In the genomic region with DNA sequence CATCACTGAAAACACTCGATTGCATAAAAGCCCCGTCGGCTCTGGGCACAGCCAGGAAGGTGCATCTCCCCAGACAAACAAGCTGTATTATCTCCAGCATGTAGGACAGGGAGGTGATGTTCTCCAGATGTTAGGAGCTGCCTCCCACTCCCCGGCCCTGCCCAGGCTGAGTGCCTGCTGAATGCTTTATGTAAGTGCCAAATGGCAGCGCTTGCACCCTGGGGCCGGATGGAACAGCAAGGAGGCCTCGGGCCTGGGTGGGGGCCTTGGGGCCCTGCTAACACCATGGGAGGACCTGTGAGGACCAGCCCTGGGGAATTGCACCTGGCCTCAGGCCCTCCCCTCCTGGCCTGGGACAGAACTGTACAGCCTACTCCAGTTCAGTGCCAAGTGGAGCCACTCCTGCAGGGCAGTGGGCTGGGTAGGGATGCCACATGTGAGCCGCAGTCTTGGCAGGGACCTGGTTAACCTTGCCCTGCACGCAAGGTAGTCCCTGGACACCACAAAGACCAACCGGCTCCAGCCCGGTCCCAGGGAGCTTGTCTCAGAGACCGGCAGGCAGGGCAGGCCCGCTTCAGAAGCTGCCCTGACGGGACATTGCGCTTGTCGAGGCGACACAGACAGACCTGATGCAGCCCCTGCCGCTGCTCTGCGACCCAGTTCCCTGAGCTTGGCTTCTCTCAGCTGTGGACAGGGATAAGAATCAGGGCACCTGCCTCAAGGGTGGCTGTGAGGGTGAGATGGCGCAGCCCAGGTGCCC, we compare ENCODE assay signal across 28 cellular contexts. TPM values are rescaled to one million over a fixed set of nuclear protein-coding genes. Genes with fewer than 3 reads are reported as not detected.
DNase-seq lines count a peak whose midpoint lies in the region; ATAC-seq, FAIRE-seq and TF ChIP-seq lines count a peak whose summit lies in the region.
"Had no signal": no experiment of that assay in that cellular context is flagged by ENCODE, and none has a peak within 500 bp of the region (broad histone marks: within the 10 kb centered on the region; RNA-seq: fewer than 3 reads in every experiment).

No MANE protein-coding gene starts in this region.

- no peak overlapping the region for H3K27ac Mint-ChIP-seq in activated naive CD8-positive, alpha-beta T cell treated with anti-CD3 and anti-CD28 coated beads, Interleukin-2, amount 50 U/mL, for 24 hours
- H3K27ac Mint-ChIP-seq: CD4-positive, alpha-beta memory T cell had no signal

- no peak for ATAC-seq in body of pancreas
- no peak for ATAC-seq in activated naive CD8-positive, alpha-beta T cell treated with anti-CD3 and anti-CD28 coated beads, Interleukin-2, amount 50 U/mL, for 24 hours

- WGBS in body of pancreas, 2 donors: 78 to 80% methylated on average over 7 to 20 of the region's 20 CpGs
- 72% methylated on average over 20 of the region's 20 CpGs for WGBS in liver
- WGBS in spleen, 5 donors: 78 to 93% (median 86%) methylated on average over 6 to 20 of the region's 20 CpGs

- no peaks in the 10 kb centered on the region for H3K36me3 Mint-ChIP-seq in activated naive CD8-positive, alpha-beta T cell treated with anti-CD3 and anti-CD28 coated beads, Interleukin-2, amount 50 U/mL, for 24 hours (ENCODE audit: low read depth)
- H3K36me3 Mint-ChIP-seq: CD4-positive, alpha-beta memory T cell had no signal

- H3K4me1 ChIP-seq in body of pancreas (peaks cover 74% of the 10 kb centered on the region), liver (ENCODE audit: control insufficient read depth in 4 of 4, insufficient read depth in 4 of 4, low read length in 3 of 4) (peaks cover 31 to 58% (median 46%) of the 10 kb centered on the region in 4 donors), spleen (peaks cover 26 to 90% (median 56%) of the 10 kb centered on the region in 6 donors)

- intact Hi-C loops in body of pancreas (cut with DNase I) (no loop called here), spleen (cut with DNase I; ENCODE audit: low total_unique reads) (no loop called here)

- no peak for TF ChIP-seq CTCF in body of pancreas (IDR thresholded peaks at IDR 0.05)
- TF ChIP-seq CTCF in liver (IDR thresholded peaks at IDR 0.05; ENCODE audit: low read depth, low read length, missing input control): no peak
- TF ChIP-seq CTCF in spleen (IDR thresholded peaks at IDR 0.05 in 8 of 11, conservative IDR thresholded peaks at IDR 0.05 in 3 of 11): no peak

- TF ChIP-seq RAD21 in liver (IDR thresholded peaks at IDR 0.05): no peak

- H3K9ac ChIP-seq in liver (ENCODE audit: low read depth in 1 of 2, low read length in 2 of 2): no peak overlapping the region

- H3K4me3 ChIP-seq in body of pancreas (no peak overlapping the region), liver (ENCODE audit: low read depth in 1 of 3, low read length in 3 of 3) (no peak overlapping the region), spleen (no peak overlapping the region)
- H3K4me3 ChIP-seq: ascending aorta, PC-9, thoracic aorta had no signal

- no peaks in the 10 kb centered on the region for H3K27me3 Mint-ChIP-seq in activated naive CD8-positive, alpha-beta T cell treated with anti-CD3 and anti-CD28 coated beads, Interleukin-2, amount 50 U/mL, for 24 hours

- DNase-seq in SK-N-DZ (ENCODE audit: low spot score): peak; percentile 49
- peak in 1 of 4 donors; percentile 36 for DNase-seq in body of pancreas
- no peak for DNase-seq in spleen
- DNase-seq in frontal cortex (ENCODE audit: low spot score in 2 of 2): no peak
- DNase-seq in SIG-M5 (lab: John Stamatoyannopoulos, UW): no peak
- DNase-seq in activated naive CD8-positive, alpha-beta T cell treated with anti-CD3 and anti-CD28 coated beads, Interleukin-2, amount 50 U/mL, for 24 hours: no peak
- DNase-seq: activated CD4-positive, CD25-positive, alpha-beta regulatory T cell treated with anti-CD3 and anti-CD28 coated beads, Interleukin-2, amount 50 U/mL, for 72 hours; activated T-cell treated with anti-CD3 and anti-CD28 coated beads, Interleukin-2, amount 50 U/mL, for 1 hour; CD4-positive, alpha-beta memory T cell; effector CD8-positive, alpha-beta T cell; erythroblast; HCEC 1CT; NCI-H187; NCI-H524 treated with DMSO at 0.1 percent for 48 hours; NK-92 treated with Interleukin-12 subunit alpha and Interleukin-12 subunit beta, amount 100 ng/mL, for 24 hours; PC-9; stimulated activated CD4-positive, alpha-beta T cell treated with anti-CD3 and anti-CD28 coated beads, Interleukin-4, amount 100 ng/mL, for 4 hours; stimulated activated naive CD4-positive, alpha-beta T cell had no signal

- H3K9me3 ChIP-seq in body of pancreas: no peaks in the 10 kb centered on the region
- H3K9me3 ChIP-seq in liver (ENCODE audit: control insufficient read depth in 4 of 4, low read length in 3 of 4): no peaks in the 10 kb centered on the region
- H3K9me3 ChIP-seq in spleen: no peaks in the 10 kb centered on the region
- H3K9me3 ChIP-seq: ascending aorta, thoracic aorta had no signal

- H3K9me3 Mint-ChIP-seq in activated naive CD8-positive, alpha-beta T cell treated with anti-CD3 and anti-CD28 coated beads, Interleukin-2, amount 50 U/mL, for 24 hours: no peaks in the 10 kb centered on the region
- H3K9me3 Mint-ChIP-seq: CD4-positive, alpha-beta memory T cell had no signal

- no peaks in the 10 kb centered on the region for H3K36me3 ChIP-seq in body of pancreas (replicated peaks in 1 of 2; ENCODE audit: insufficient read depth in 1 of 2, low read depth in 2 of 2)
- no peaks in the 10 kb centered on the region for H3K36me3 ChIP-seq in liver (ENCODE audit: control insufficient read depth in 4 of 4, insufficient read depth in 3 of 4, low read depth in 1 of 4, low read length in 3 of 4)
- no peaks in the 10 kb centered on the region for H3K36me3 ChIP-seq in spleen
- H3K36me3 ChIP-seq: ascending aorta, thoracic aorta had no signal

- FAIRE-seq in frontal cortex (lab: Jason Lieb, UNC): no peak
- FAIRE-seq: islet of Langerhans, TTC549 had no signal

- no peaks in the 10 kb centered on the region for H3K27me3 ChIP-seq in body of pancreas
- H3K27me3 ChIP-seq in liver (ENCODE audit: control insufficient read depth in 4 of 4, insufficient read depth in 4 of 4, low read length in 3 of 4): no peaks in the 10 kb centered on the region
- H3K27me3 ChIP-seq in spleen (replicated peaks in 1 of 7): peaks cover 0 to 31% (median 5%) of the 10 kb centered on the region in 7 donors
- H3K27me3 ChIP-seq: ascending aorta had no signal

- H3K27ac ChIP-seq in body of pancreas: peak overlapping the region in 3 of 4 donors; percentile 88 to 97 (median 94)
- peak overlapping the region in 1 of 2 donors; percentile 93 for H3K27ac ChIP-seq in liver (ENCODE audit: low read depth in 1 of 2, low read length in 2 of 2)
- H3K27ac ChIP-seq in spleen: peak overlapping the region in 6 of 8 donors; percentile 53 to 86 (median 84)
- H3K27ac ChIP-seq: ascending aorta, HL-60, PC-9, thoracic aorta had no signal

- no peak overlapping the region for H3K4me3 Mint-ChIP-seq in activated naive CD8-positive, alpha-beta T cell treated with anti-CD3 and anti-CD28 coated beads, Interleukin-2, amount 50 U/mL, for 24 hours
- H3K4me3 Mint-ChIP-seq: CD4-positive, alpha-beta memory T cell had no signal

- TF ChIP-seq POLR2A in body of pancreas (IDR thresholded peaks at IDR 0.05) (no peak), spleen (IDR thresholded peaks at IDR 0.05) (no peak)

- H3K4me1 Mint-ChIP-seq in activated naive CD8-positive, alpha-beta T cell treated with anti-CD3 and anti-CD28 coated beads, Interleukin-2, amount 50 U/mL, for 24 hours: peaks cover 19% of the 10 kb centered on the region

TF ChIP-seq in liver, 16 proteins besides CTCF, POLR2A, EP300 and RAD21:
- peak in 1 of 2 donors; percentile 13 for TF ChIP-seq RXRA (IDR thresholded peaks at IDR 0.05)
- TF ChIP-seq EGR1 (IDR thresholded peaks at IDR 0.05; ENCODE audit: low read depth in 2 of 2): no peak
- peak; percentile 29 for TF ChIP-seq SP1 (IDR thresholded peaks at IDR 0.05)
- TF ChIP-seq HNF4A (conservative IDR thresholded peaks at IDR 0.05): peak in 1 of 2 donors; percentile 21

RNA-seq across cellular contexts. Expression of gene PPP1R13B, which starts 35.3 kb away (rescaled TPM):
- polyA plus RNA-seq in SK-N-DZ (2014; cell fraction: cytosol; rRNA removed): 2.1 and 8.1 TPM in 2 replicates
- polyA plus RNA-seq in SK-N-DZ (2014; cell fraction: nucleus; rRNA removed): 5.5 and 10.0 TPM in 2 replicates
- total RNA-seq in body of pancreas (10 to 100 TPM; 12.5 to 36.3 TPM), liver (10 to 100 TPM in 1 of 2 donors, 1 to 10 TPM in 1; 3.2 to 15.1 TPM), spleen (10 to 100 TPM; 23.4 to 95.3 (median 52.9) TPM), frontal cortex (11.8 TPM)
- polyA plus RNA-seq in liver (1 to 10 TPM; 4.1 to 6.1 TPM), spleen (10 to 100 TPM in 2 of 3 donors, 1 to 10 TPM in 1; 5.7 to 27.0 (median 12.7) TPM)

RNA-seq across cellular contexts. Expression of gene TDRD9, which starts 45.6 kb away (rescaled TPM):
- not detected in 2 replicates for polyA plus RNA-seq in SK-N-DZ (2014; cell fraction: cytosol; rRNA removed)
- not detected in 2 replicates for polyA plus RNA-seq in SK-N-DZ (2014; cell fraction: nucleus; rRNA removed)
- total RNA-seq in body of pancreas: 1 to 10 TPM; 2.0 to 4.7 TPM
- total RNA-seq in liver: 1 to 10 TPM in 1 of 2 donors, under 1 TPM in 1; 0.56 to 1.0 TPM
- under 1 TPM; 0.12 to 0.36 TPM for polyA plus RNA-seq in liver
- 10 to 100 TPM in 2 of 7 donors, 1 to 10 TPM in 5; 1.4 to 18.7 (median 8.8) TPM for total RNA-seq in spleen
- 1 to 10 TPM in 2 of 3 donors, under 1 TPM in 1; 0.70 to 3.8 (median 3.1) TPM for polyA plus RNA-seq in spleen
- 6.5 TPM for total RNA-seq in frontal cortex
- total RNA-seq: T-helper 1 cell treated with Interleukin-12 subunit alpha and Interleukin-12 subunit beta and Interleukin-4 antibody, amounts not matched to agents 30 ng/mL and 1 ng/mL, for 36 hours had no signal

RNA-seq across cellular contexts. Expression of gene RD3L, which starts 59.6 kb away (rescaled TPM):
- not detected in 2 replicates for polyA plus RNA-seq in SK-N-DZ (2014; cell fraction: cytosol; rRNA removed)
- polyA plus RNA-seq in SK-N-DZ (2014; cell fraction: nucleus; rRNA removed): not detected in 2 replicates
- not detected for total RNA-seq in body of pancreas
- total RNA-seq in liver: under 1 TPM; 0.09 to 0.17 TPM
- polyA plus RNA-seq in liver: under 1 TPM; 0.21 to 0.64 TPM
- total RNA-seq in spleen: not detected
- polyA plus RNA-seq in spleen: not detected
- total RNA-seq in frontal cortex: not detected
- total RNA-seq: ascending aorta; CD4-positive, alpha-beta memory T cell; LHCN-M2; myocyte; omental fat pad; PC-9; T-helper 1 cell treated with Interleukin-12 subunit alpha and Interleukin-12 subunit beta and Interleukin-4 antibody, amounts not matched to agents 30 ng/mL and 1 ng/mL, for 36 hours; thoracic aorta had no signal
- polyA plus RNA-seq: CD4-positive, alpha-beta memory T cell had no signal
